In the genomic region with DNA sequence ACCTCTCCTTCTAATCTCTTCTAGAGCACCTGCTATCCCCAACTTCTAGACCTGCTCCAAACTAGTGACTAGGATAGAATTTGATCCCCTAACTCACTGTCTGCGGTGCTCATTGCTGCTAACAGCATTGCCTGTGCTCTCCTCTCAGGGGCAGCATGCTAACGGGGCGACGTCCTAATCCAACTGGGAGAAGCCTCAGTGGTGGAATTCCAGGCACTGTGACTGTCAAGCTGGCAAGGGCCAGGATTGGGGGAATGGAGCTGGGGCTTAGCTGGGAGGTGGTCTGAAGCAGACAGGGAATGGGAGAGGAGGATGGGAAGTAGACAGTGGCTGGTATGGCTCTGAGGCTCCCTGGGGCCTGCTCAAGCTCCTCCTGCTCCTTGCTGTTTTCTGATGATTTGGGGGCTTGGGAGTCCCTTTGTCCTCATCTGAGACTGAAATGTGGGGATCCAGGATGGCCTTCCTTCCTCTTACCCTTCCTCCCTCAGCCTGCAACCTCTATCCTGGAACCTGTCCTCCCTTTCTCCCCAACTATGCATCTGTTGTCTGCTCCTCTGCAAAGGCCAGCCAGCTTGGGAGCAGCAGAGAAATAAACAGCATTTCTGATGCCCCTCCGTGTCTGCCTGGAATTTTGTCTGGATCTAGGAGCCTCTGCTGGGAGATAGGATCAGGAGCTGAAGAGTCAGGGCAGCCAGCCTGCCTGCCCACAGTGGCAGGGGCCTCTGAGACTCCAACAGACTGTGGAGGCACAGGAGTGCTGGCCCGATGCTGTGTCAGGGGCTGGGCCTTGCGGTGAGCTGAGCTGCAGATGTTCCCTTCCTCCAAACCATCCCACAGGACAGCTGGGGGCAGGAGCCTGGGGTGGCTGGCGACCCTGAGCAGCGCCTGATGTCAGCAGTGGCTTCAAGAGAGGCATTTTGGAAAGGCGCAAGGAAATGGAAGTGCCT, we compare ENCODE assay signal across 11 cellular contexts. TPM values are rescaled to one million over a fixed set of nuclear protein-coding genes. Genes with fewer than 3 reads are reported as not detected.
A peak's percentile ranks its signal among the peaks of the same experiment; 100 is the strongest.
DNase-seq lines count a peak whose midpoint lies in the region; ATAC-seq and TF ChIP-seq lines count a peak whose summit lies in the region.
"Had no signal": no experiment of that assay in that cellular context is flagged by ENCODE, and none has a peak within 500 bp of the region (broad histone marks: within the 10 kb centered on the region; RNA-seq: fewer than 3 reads in every experiment).

No MANE protein-coding gene starts in this region.

- peak overlapping the region; percentile 3 for H3K9ac ChIP-seq in skeletal muscle satellite cell (ENCODE audit: low read depth, low read length)

- H3K4me1 ChIP-seq in gastroesophageal sphincter (peaks cover 0 to 95% (median 63%) of the 10 kb centered on the region in 3 donors), skeletal muscle satellite cell (ENCODE audit: control insufficient read depth, insufficient read depth, low read length) (peaks cover 58% of the 10 kb centered on the region)

- WGBS in gastroesophageal sphincter (ENCODE audit: low coverage in 1 of 2), 2 donors, result 70% methylated on average over 2 of the region's 10 CpGs; no CpG with 5 or more reads in 1 of the 2 donors

- no peak for TF ChIP-seq EP300 in gastroesophageal sphincter (IDR thresholded peaks at IDR 0.05)

- H3K9me3 ChIP-seq in gastroesophageal sphincter (no peaks in the 10 kb centered on the region), skeletal muscle satellite cell (replicated peaks; ENCODE audit: low read length) (no peaks in the 10 kb centered on the region)

- H3K27me3 ChIP-seq in gastroesophageal sphincter (no peaks in the 10 kb centered on the region), skeletal muscle satellite cell (ENCODE audit: control insufficient read depth, insufficient read depth, low read length) (no peaks in the 10 kb centered on the region)

- H3K4me3 ChIP-seq in gastroesophageal sphincter, result peak overlapping the region in 1 of 2 donors; percentile 51
- H3K4me3 ChIP-seq in skeletal muscle satellite cell (ENCODE audit: low read length), result no peak overlapping the region

- DNase-seq in DMS 273 (lab: John Stamatoyannopoulos, UW; ENCODE audit: unreplicated experiment) (peak; percentile 32), DMS 273 treated with DMSO at 0.1 percent for 48 hours (lab: John Stamatoyannopoulos, UW) (no peak)
- no peak for DNase-seq in stimulated activated CD4-positive, alpha-beta T cell treated with anti-CD3 and anti-CD28 coated beads, Interleukin-4, amount 100 ng/mL, for 24 hours
- DNase-seq: natural killer cell; NCI-H1092; stimulated activated CD4-positive, alpha-beta T cell treated with anti-CD3 and anti-CD28 coated beads, Interleukin-2, amount 100 ng/mL, for 24 hours had no signal

- H3K27ac ChIP-seq in gastroesophageal sphincter, result peak overlapping the region in 3 of 4 donors; percentile 31 to 84 (median 49)
- H3K27ac ChIP-seq: 22Rv1 had no signal

- no peak for TF ChIP-seq CTCF in gastroesophageal sphincter (IDR thresholded peaks at IDR 0.05)

- TF ChIP-seq POLR2A in gastroesophageal sphincter (IDR thresholded peaks at IDR 0.05), result no peak

- H3K4me2 ChIP-seq in skeletal muscle satellite cell (ENCODE audit: low read length), result no peak overlapping the region

- H3K36me3 ChIP-seq in gastroesophageal sphincter (peaks cover 0 to 12% of the 10 kb centered on the region in 2 donors), skeletal muscle satellite cell (ENCODE audit: insufficient read depth, low read length) (no peaks in the 10 kb centered on the region)

- no peak for ATAC-seq in gastroesophageal sphincter
- no peak for ATAC-seq in HG02588 (IDR thresholded peaks at IDR 0.05; ENCODE audit: unreplicated experiment)
- ATAC-seq: natural killer cell had no signal

RNA-seq across cellular contexts. Expression of a gene that starts 3.0 kb away (rescaled TPM):
- 100 to 1,000 TPM in 2 of 4 donors, 10 to 100 TPM in 2; 52.6 to 152 (median 89.5) TPM for total RNA-seq in gastroesophageal sphincter
- total RNA-seq in skeletal muscle satellite cell (2012; rRNA removed), result 10.6 and 34.7 TPM in 2 replicates
- total RNA-seq: natural killer cell; T-helper 1 cell treated with Interleukin-12 subunit alpha and Interleukin-12 subunit beta and Interleukin-4 antibody, amounts not matched to agents 30 ng/mL and 1 ng/mL, for 36 hours had no signal

RNA-seq across cellular contexts. Expression of a gene that starts 26.1 kb away (rescaled TPM):
- total RNA-seq in gastroesophageal sphincter, result under 1 TPM in 1 of 4 donors, not detected in 3; 0.12 TPM
- total RNA-seq in skeletal muscle satellite cell (2012; rRNA removed), result 0.44 TPM in 1 of 2 replicates, not detected in the other
- total RNA-seq: natural killer cell; T-helper 1 cell treated with Interleukin-12 subunit alpha and Interleukin-12 subunit beta and Interleukin-4 antibody, amounts not matched to agents 30 ng/mL and 1 ng/mL, for 36 hours had no signal

RNA-seq across cellular contexts. Expression of a gene that starts 46.1 kb away (rescaled TPM):
- total RNA-seq in gastroesophageal sphincter, result 1 to 10 TPM in 3 of 4 donors, under 1 TPM in 1; 0.54 to 5.4 (median 1.5) TPM
- total RNA-seq in skeletal muscle satellite cell (2012; rRNA removed), result under 0.01 and 0.25 TPM in 2 replicates
- total RNA-seq: natural killer cell; T-helper 1 cell treated with Interleukin-12 subunit alpha and Interleukin-12 subunit beta and Interleukin-4 antibody, amounts not matched to agents 30 ng/mL and 1 ng/mL, for 36 hours had no signal

RNA-seq across cellular contexts. Expression of a gene that starts 59.6 kb away (rescaled TPM):
- not detected for total RNA-seq in gastroesophageal sphincter
- total RNA-seq in skeletal muscle satellite cell (2012; rRNA removed), result not detected in 2 replicates
- total RNA-seq: natural killer cell; T-helper 1 cell treated with Interleukin-12 subunit alpha and Interleukin-12 subunit beta and Interleukin-4 antibody, amounts not matched to agents 30 ng/mL and 1 ng/mL, for 36 hours had no signal
